In the genomic region with DNA sequence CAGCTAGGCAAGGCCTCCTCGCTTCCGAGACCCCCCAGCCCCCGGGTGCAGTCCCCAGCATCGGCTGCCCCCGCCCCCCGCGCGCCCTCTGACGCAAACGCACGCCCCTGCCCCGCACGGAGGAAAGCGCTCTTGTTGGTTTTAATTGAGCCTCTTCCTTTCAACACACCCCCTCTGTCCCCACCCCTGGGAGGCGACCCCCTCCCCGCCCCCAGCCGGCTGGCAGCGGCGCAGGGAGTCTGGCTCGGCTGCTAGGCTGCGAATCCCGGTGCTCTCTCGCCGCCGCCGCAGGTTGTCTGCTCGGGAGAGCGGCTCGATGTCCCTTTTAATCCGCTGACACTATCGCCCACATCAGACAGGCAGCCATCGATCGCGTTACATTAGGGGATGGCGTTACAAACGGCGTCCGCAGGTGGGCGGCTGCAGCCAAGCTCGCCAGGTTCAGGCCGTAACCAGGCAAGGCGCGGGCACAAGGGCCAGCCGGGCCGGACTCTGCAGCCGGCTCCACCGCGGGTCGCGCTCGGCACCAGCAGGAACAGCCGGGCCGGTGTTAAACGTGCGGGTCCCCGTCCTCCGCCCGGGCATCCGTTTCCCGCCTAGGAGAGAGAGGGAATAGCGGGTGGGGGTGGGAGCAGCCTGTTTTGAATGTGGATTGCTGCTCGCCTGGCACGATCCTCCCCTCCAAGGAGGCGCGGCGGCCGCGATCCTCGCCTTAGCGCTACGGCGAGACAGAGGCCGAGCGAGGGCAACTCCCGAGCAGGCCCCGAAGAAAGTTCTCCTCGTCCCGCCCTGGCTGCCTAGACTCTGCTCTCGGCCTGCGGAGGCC, we compare ENCODE assay signal across 8 cellular contexts. TPM values are rescaled to one million over a fixed set of nuclear protein-coding genes. Genes with fewer than 3 reads are reported as not detected.
DNase-seq lines count a peak whose midpoint lies in the region; ATAC-seq and TF ChIP-seq lines count a peak whose summit lies in the region.

No MANE protein-coding gene starts in this region.

- H3K4ac ChIP-seq in H9 (ENCODE audit: low read depth, low read length): no peak overlapping the region

- H2BK12ac ChIP-seq in H9 (ENCODE audit: insufficient read length, low read depth, low read length): no peak overlapping the region

- H3K4me1 Mint-ChIP-seq in H9: peaks cover 14 to 24% of the 10 kb centered on the region in 2 experiments
- H3K4me1 Mint-ChIP-seq in activated CD8-positive, alpha-beta memory T cell treated with anti-CD3 and anti-CD28 coated beads, Interleukin-2, amount 10 ng/mL, durations not matched to agents 7 days and 5 days: peaks cover 16% of the 10 kb centered on the region
- peaks cover 2% of the 10 kb centered on the region for H3K4me1 Mint-ChIP-seq in glutamatergic neuron (ENCODE audit: low read depth, unreplicated experiment)

- no CpG with 5 or more reads among the region's 80 CpGs for WGBS in H9 (ENCODE audit: extremely low coverage, insufficient read length, low lambda C conversion rate)
- WGBS in prostate gland: 2% methylated on average over 76 of the region's 80 CpGs

- H3K36me3 ChIP-seq in prostate gland: no peaks in the 10 kb centered on the region

- H3K27me3 ChIP-seq in H9 (ENCODE audit: insufficient read depth, low read length) (peaks cover 71% of the 10 kb centered on the region), prostate gland (replicated peaks; ENCODE audit: insufficient read depth) (no peaks in the 10 kb centered on the region)

- no peak overlapping the region for H2BK120ac ChIP-seq in H9 (ENCODE audit: low read depth, low read length, poor library complexity, severe bottlenecking)

- H3K4me3 ChIP-seq in AG10803 (ENCODE audit: low read length) (peak overlapping the region; percentile 85), prostate gland (peak overlapping the region; percentile 45 to 56)

- no peak overlapping the region for H3T11ph ChIP-seq in H9 (ENCODE audit: low read length)

- H3K9me3 Mint-ChIP-seq in H9 (peaks cover 0 to 3% of the 10 kb centered on the region in 2 experiments; a peak in 3 of 5 replicates), glutamatergic neuron (ENCODE audit: unreplicated experiment) (peaks cover 14% of the 10 kb centered on the region)
- H3K9me3 Mint-ChIP-seq in activated CD8-positive, alpha-beta memory T cell treated with anti-CD3 and anti-CD28 coated beads, Interleukin-2, amount 10 ng/mL, durations not matched to agents 7 days and 5 days (ENCODE audit: low read depth): no peaks in the 10 kb centered on the region

- CTCF ChIA-PET in activated CD8-positive, alpha-beta memory T cell treated with anti-CD3 and anti-CD28 coated beads, Interleukin-2, amount 10 ng/mL, durations not matched to agents 7 days and 5 days (lab: Charles Lee): interaction anchor here (0.6 to 1.5 kb wide), 3 partner anchors 138 to 319 kb away, joined by 4 to 7 read pairs (median 5); no protein-coding TSS in a partner anchor

- no peak for ATAC-seq in activated CD8-positive, alpha-beta memory T cell treated with anti-CD3 and anti-CD28 coated beads, Interleukin-2, amount 10 ng/mL, durations not matched to agents 7 days and 5 days
- ATAC-seq in GM18858 (IDR thresholded peaks at IDR 0.05; ENCODE audit: unreplicated experiment): no peak
- no peak for ATAC-seq in GM18520 (IDR thresholded peaks at IDR 0.05; ENCODE audit: unreplicated experiment)
- ATAC-seq in GM19324 (IDR thresholded peaks at IDR 0.05; ENCODE audit: low FRiP score, unreplicated experiment): no peak

- H4K8ac ChIP-seq in H9 (replicated peaks; ENCODE audit: insufficient read length, low read depth, low read length): no peak overlapping the region

- H3K27me3 Mint-ChIP-seq in H9 (ENCODE audit: low read depth) (peaks cover 5% of the 10 kb centered on the region), glutamatergic neuron (ENCODE audit: unreplicated experiment) (peaks cover 32% of the 10 kb centered on the region)
- peaks cover 52% of the 10 kb centered on the region for H3K27me3 Mint-ChIP-seq in activated CD8-positive, alpha-beta memory T cell treated with anti-CD3 and anti-CD28 coated beads, Interleukin-2, amount 10 ng/mL, durations not matched to agents 7 days and 5 days

- H3K23ac ChIP-seq in H9 (ENCODE audit: insufficient read length, low read depth, low read length): no peak overlapping the region

- no peak overlapping the region for H3K18ac ChIP-seq in H9 (ENCODE audit: insufficient read length, low read depth, low read length)

- H3K79me1 ChIP-seq in H9 (ENCODE audit: insufficient read depth, low read depth, low read length, poor library complexity, severe bottlenecking): no peaks in the 10 kb centered on the region

- H3K36me3 Mint-ChIP-seq in H9 (ENCODE audit: insufficient read depth in 1 of 3, low read depth in 3 of 3): no peaks in the 10 kb centered on the region
- peaks cover 2% of the 10 kb centered on the region for H3K36me3 Mint-ChIP-seq in activated CD8-positive, alpha-beta memory T cell treated with anti-CD3 and anti-CD28 coated beads, Interleukin-2, amount 10 ng/mL, durations not matched to agents 7 days and 5 days
- no peaks in the 10 kb centered on the region for H3K36me3 Mint-ChIP-seq in glutamatergic neuron (ENCODE audit: unreplicated experiment)

- H3K4me3 Mint-ChIP-seq in H9 (peak overlapping the region; percentile 46 to 64; a peak in 4 of 5 replicates), glutamatergic neuron (ENCODE audit: unreplicated experiment) (peak overlapping the region; percentile 61)
- peak overlapping the region; percentile 62 for H3K4me3 Mint-ChIP-seq in activated CD8-positive, alpha-beta memory T cell treated with anti-CD3 and anti-CD28 coated beads, Interleukin-2, amount 10 ng/mL, durations not matched to agents 7 days and 5 days

- no peaks in the 10 kb centered on the region; the same call in 1 of the 2 replicates for H3K4me1 ChIP-seq in H9 (ENCODE audit: insufficient read depth, low read length)
- no peaks in the 10 kb centered on the region for H3K4me1 ChIP-seq in prostate gland (replicated peaks)

- H2BK15ac ChIP-seq in H9 (ENCODE audit: low read depth, low read length): no peak overlapping the region

- no peaks in the 10 kb centered on the region for H4K20me1 ChIP-seq in H9 (ENCODE audit: control insufficient read depth, insufficient read depth, insufficient read length)

- H3K27ac Mint-ChIP-seq in H9 (no peak overlapping the region), glutamatergic neuron (ENCODE audit: unreplicated experiment) (no peak overlapping the region)
- H3K27ac Mint-ChIP-seq in activated CD8-positive, alpha-beta memory T cell treated with anti-CD3 and anti-CD28 coated beads, Interleukin-2, amount 10 ng/mL, durations not matched to agents 7 days and 5 days: no peak overlapping the region

- H3K56ac ChIP-seq in H9 (ENCODE audit: insufficient read length, low read depth, low read length): no peak overlapping the region

- H2AK5ac ChIP-seq in H9 (ENCODE audit: insufficient read length, low read length): no peak overlapping the region

- TF ChIP-seq POLR2A in prostate gland (IDR thresholded peaks at IDR 0.05): no peak

- no peak overlapping the region for H2BK20ac ChIP-seq in H9 (ENCODE audit: low read depth, low read length, poor library complexity, severe bottlenecking)

- H3K4me2 ChIP-seq in H9 (ENCODE audit: insufficient read depth, insufficient read length, low read length): peak overlapping the region; percentile 49

- no peak overlapping the region for H4K91ac ChIP-seq in H9 (ENCODE audit: insufficient read length, low read depth, low read length)

- DNase-seq in AG10803 (ENCODE audit: low read depth) (peak; percentile 53), H9 (peak; percentile 64), glutamatergic neuron (peak; percentile 63), prostate gland (ENCODE audit: low spot score) (no peak)
- no peak for DNase-seq in activated CD8-positive, alpha-beta memory T cell treated with anti-CD3 and anti-CD28 coated beads, Interleukin-2, amount 10 ng/mL, durations not matched to agents 7 days and 5 days

- intact Hi-C loops in prostate gland (cut with DNase I): loop anchor here (5.0 to 10.0 kb wide), 7 partner anchors 47 to 1115 kb away; no protein-coding TSS in a partner anchor

- H3K79me2 ChIP-seq in H9 (ENCODE audit: insufficient read depth, low read length): no peaks in the 10 kb centered on the region

- H3K23me2 ChIP-seq in H9 (ENCODE audit: insufficient read length, low read depth, low read length, poor library complexity, severe bottlenecking): peaks cover 12% of the 10 kb centered on the region

- no peak overlapping the region for H2AFZ ChIP-seq in H9 (ENCODE audit: low read length)

- no peak overlapping the region for H3K9ac ChIP-seq in H9 (ENCODE audit: extremely low read depth, insufficient read length, low read length)

- TF ChIP-seq CTCF in AG10803 (conservative IDR thresholded peaks at IDR 0.05; ENCODE audit: low read length): no peak
- TF ChIP-seq CTCF in H9 (conservative IDR thresholded peaks at IDR 0.05): no peak
- TF ChIP-seq CTCF in glutamatergic neuron (IDR thresholded peaks at IDR 0.05; ENCODE audit: partially characterized antibody, unreplicated experiment): no peak
- TF ChIP-seq CTCF in prostate gland (IDR thresholded peaks at IDR 0.05): no peak

- H3K14ac ChIP-seq in H9 (ENCODE audit: insufficient read depth, low read length): no peak overlapping the region

- H3K27ac ChIP-seq in H9 (ENCODE audit: insufficient read length, low read depth, low read length) (no peak overlapping the region), prostate gland (peak overlapping the region; percentile 81 to 89)

- no peak overlapping the region for H4K5ac ChIP-seq in H9 (ENCODE audit: insufficient read length, low read depth, low read length)

- H3K9me3 ChIP-seq in H9 (ENCODE audit: control insufficient read depth, low read depth, low read length) (no peaks in the 10 kb centered on the region), prostate gland (no peaks in the 10 kb centered on the region)

- no peak overlapping the region for H2BK5ac ChIP-seq in H9 (ENCODE audit: insufficient read length, low read length)

RNA-seq across cellular contexts. Expression of a gene that starts 1.2 kb away (rescaled TPM):
- total RNA-seq in H9 (2021) (1.7 and 1.9 TPM in 2 replicates), glutamatergic neuron (ENCODE audit: unreplicated experiment) (0.39 TPM), prostate gland (10 to 100 TPM; 11.9 to 12.4 TPM)
- total RNA-seq in activated CD8-positive, alpha-beta memory T cell treated with anti-CD3 and anti-CD28 coated beads, Interleukin-2, amount 10 ng/mL, durations not matched to agents 7 days and 5 days: not detected

RNA-seq across cellular contexts. Expression of a gene that starts 3.2 kb away (rescaled TPM):
- total RNA-seq in H9 (2021) (not detected in 2 replicates), glutamatergic neuron (ENCODE audit: unreplicated experiment) (0.37 TPM), prostate gland (10 to 100 TPM; 14.9 to 49.3 TPM)
- total RNA-seq in activated CD8-positive, alpha-beta memory T cell treated with anti-CD3 and anti-CD28 coated beads, Interleukin-2, amount 10 ng/mL, durations not matched to agents 7 days and 5 days: not detected

Comparison
In these comparisons a context has a peak if more than half of its experiments do, and no peak if none do; other contexts are left out.
1. DNase-seq: peak in AG10803 (single experiment), H9 (single experiment) and glutamatergic neuron (single experiment); none in activated CD8-positive, alpha-beta memory T cell treated with anti-CD3 and anti-CD28 coated beads, Interleukin-2, amount 10 ng/mL, durations not matched to agents 7 days and 5 days (single experiment) and prostate gland (single experiment).
2. RNA of a gene that starts 3.2 kb away (total RNA-seq): 14.9 to 49.3 TPM in prostate gland; 0.37 TPM in glutamatergic neuron (single experiment), not detected in H9 and not detected in activated CD8-positive, alpha-beta memory T cell treated with anti-CD3 and anti-CD28 coated beads, Interleukin-2, amount 10 ng/mL, durations not matched to agents 7 days and 5 days; every median in the first group is over 10 times any median in the second.
3. Peak in every context shown above with its lines, with median percentiles within 50 percentile points of each other: H3K4me3 Mint-ChIP-seq.